ENCODE assay signal across 9 cellular contexts in the genomic region with DNA sequence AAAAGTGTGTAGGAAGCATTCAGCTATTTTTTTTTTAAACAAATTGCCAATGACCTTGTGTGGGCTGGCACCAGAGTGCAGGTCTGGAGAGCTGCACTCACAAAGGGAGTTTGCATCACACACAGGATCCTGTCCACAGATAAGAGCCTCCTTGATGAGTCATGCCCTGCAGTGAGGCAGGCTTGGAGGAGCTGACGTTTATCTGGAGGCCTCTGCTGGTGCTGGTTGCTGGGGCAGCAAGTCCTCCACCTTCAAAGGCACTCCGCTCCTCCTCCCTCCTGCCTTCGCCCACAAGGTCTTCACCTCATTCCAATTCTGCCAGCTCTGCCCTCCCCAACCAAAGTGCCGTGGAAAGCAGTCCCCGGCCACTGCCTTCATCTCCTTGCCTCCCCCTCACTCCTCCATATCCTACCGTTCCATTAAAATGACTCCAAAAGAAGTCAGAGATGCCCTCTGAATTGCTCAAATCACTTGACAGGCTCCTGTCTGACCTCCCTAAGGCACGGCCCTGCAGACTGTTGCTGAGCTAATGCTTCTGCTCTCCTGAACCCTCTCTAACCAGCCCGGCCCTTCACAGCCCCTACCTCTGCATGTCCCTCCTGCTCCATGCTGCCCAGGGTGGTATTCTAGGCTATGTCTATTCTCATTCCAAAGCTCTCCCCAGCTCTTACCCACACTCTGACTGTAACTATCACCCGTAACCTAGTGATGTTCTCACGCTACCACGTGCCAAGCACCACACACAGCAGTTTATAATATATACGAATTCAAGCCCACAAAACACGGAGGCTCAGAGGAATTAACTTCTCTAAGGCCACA. TPM values are rescaled to one million over a fixed set of nuclear protein-coding genes. Genes with fewer than 3 reads are reported as not detected.
A peak's percentile ranks its signal among the peaks of the same experiment; 100 is the strongest.
DNase-seq lines count a peak whose midpoint lies in the region; ATAC-seq and TF ChIP-seq lines count a peak whose summit lies in the region.
"Had no signal": no experiment of that assay in that cellular context is flagged by ENCODE, and none has a peak within 500 bp of the region (broad histone marks: within the 10 kb centered on the region; RNA-seq: fewer than 3 reads in every experiment).

No MANE protein-coding gene starts in this region.

- TF ChIP-seq CTCF in gastroesophageal sphincter (IDR thresholded peaks at IDR 0.05), result no peak

- 40 to 53% methylated on average over 8 to 10 of the region's 13 CpGs for WGBS in gastroesophageal sphincter (ENCODE audit: low coverage in 1 of 2), 2 donors

- in situ Hi-C loops in G401 (cut with HindIII; ENCODE audit: low sequenced_read_pairs), result no loop called here

- peaks cover 0 to 69% of the 10 kb centered on the region in 2 donors for H3K36me3 ChIP-seq in gastroesophageal sphincter

- TF ChIP-seq EP300 in gastroesophageal sphincter (IDR thresholded peaks at IDR 0.05), result peak; percentile 44

- no peaks in the 10 kb centered on the region for H3K9me3 ChIP-seq in gastroesophageal sphincter
- H3K9me3 ChIP-seq: tibial artery had no signal

- TF ChIP-seq POLR2A in gastroesophageal sphincter (IDR thresholded peaks at IDR 0.05), result no peak

- DNase-seq in G401 (ENCODE audit: low spot score), result peak; percentile 43
- peak; percentile 67 to 82 for DNase-seq in NOMO-1 (lab: John Stamatoyannopoulos, UW; ENCODE audit: unreplicated experiment in 2 of 2)
- peak; percentile 42 for DNase-seq in activated T-cell treated with anti-CD3 and anti-CD28 coated beads, Interleukin-2, amount 50 U/mL, for 1 hour
- peak; percentile 36 for DNase-seq in smooth muscle cell of the brain vasculature (ENCODE audit: low read depth, low spot score)
- no peak for DNase-seq in GM19240 (ENCODE audit: insufficient read length, low spot score)
- DNase-seq in NCI-H345 (lab: John Stamatoyannopoulos, UW), result no peak

- peaks cover 8 to 30% (median 8%) of the 10 kb centered on the region in 3 donors for H3K4me1 ChIP-seq in gastroesophageal sphincter

- H3K27ac ChIP-seq in gastroesophageal sphincter, result peak overlapping the region; percentile 79 to 89 (median 80)
- H3K27ac ChIP-seq: tibial artery had no signal

- H3K4me3 ChIP-seq in gastroesophageal sphincter, result no peak overlapping the region
- H3K4me3 ChIP-seq: tibial artery had no signal

- ATAC-seq in gastroesophageal sphincter (peak; percentile 89), HG03565 (IDR thresholded peaks at IDR 0.05; ENCODE audit: unreplicated experiment) (no peak)

- H3K27me3 ChIP-seq in gastroesophageal sphincter, result no peaks in the 10 kb centered on the region
- H3K27me3 ChIP-seq: tibial artery had no signal

RNA-seq across cellular contexts. Expression of gene LONRF2, which starts 30.9 kb away (rescaled TPM):
- total RNA-seq in G401 (2014; rRNA removed; shearing (Covaris generic)), result 0.06 TPM in 1 of 2 replicates, not detected in the other
- total RNA-seq in gastroesophageal sphincter, result 10 to 100 TPM; 23.8 to 74.6 (median 51.0) TPM

Comparison
In these comparisons a context has a peak if more than half of its experiments do, and no peak if none do; other contexts are left out.
1. DNase-seq: peak in G401 (single experiment), NOMO-1 (2 of 2), activated T-cell treated with anti-CD3 and anti-CD28 coated beads, Interleukin-2, amount 50 U/mL, for 1 hour (single experiment) and smooth muscle cell of the brain vasculature (single experiment); none in GM19240 (single experiment) and NCI-H345 (single experiment).
2. RNA of gene LONRF2, which starts 30.9 kb away (total RNA-seq): 23.8 to 74.6 TPM in gastroesophageal sphincter; 0.06 TPM in G401; every median in the first group is over 10 times any median in the second.